In genomic region chr9:136575626-136576268, GRCh38 we compare ENCODE assay signal across 12 cellular contexts.
"Had no signal": no experiment of that assay in that cellular context is flagged by ENCODE, and none has a peak within 500 bp of the region (broad histone marks: within the 10 kb centered on the region; RNA-seq: fewer than 3 reads in every experiment).

No MANE protein-coding gene starts in this region.

- DNase-seq: activated effector memory CD4-positive, alpha-beta T cell treated with Interleukin-2 at 50 U/mL for 16 hours; amniotic stem cell; brain microvascular endothelial cell; foreskin melanocyte; spleen; stimulated activated CD4-positive, alpha-beta T cell treated with anti-CD3 and anti-CD28 coated beads, Interleukin-1b, Interleukin-23, amount 100 ng/mL, for 48 hours had no signal

- H3K36me3 Mint-ChIP-seq: activated naive CD4-positive, alpha-beta T cell treated with anti-CD3 and anti-CD28 coated beads, Interleukin-2, amount 50 U/mL, for 72 hours; mesothelial cell of epicardium; stimulated activated memory B cell treated with anti-CD40 and anti-IgM and Interleukin-4, amounts not matched to agents 10 μg/mL and 1 μg/mL and 100 μg/mL, for 72 hours had no signal

- H3K27me3 ChIP-seq: brain microvascular endothelial cell, right lobe of liver, tibial nerve had no signal

- H3K36me3 ChIP-seq: brain microvascular endothelial cell, neutrophil, right lobe of liver, spleen, tibial nerve had no signal

- H3K4me3 Mint-ChIP-seq: mesothelial cell of epicardium; stimulated activated memory B cell treated with anti-CD40 and anti-IgM and Interleukin-4, amounts not matched to agents 10 μg/mL and 1 μg/mL and 100 μg/mL, for 72 hours had no signal

- H3K4me3 ChIP-seq: right lobe of liver, spleen, tibial nerve had no signal

- H3K9me3 ChIP-seq: neutrophil, right lobe of liver, spleen, tibial nerve had no signal

- H3K27ac Mint-ChIP-seq: activated naive CD4-positive, alpha-beta T cell treated with anti-CD3 and anti-CD28 coated beads, Interleukin-2, amount 50 U/mL, for 72 hours had no signal

- H3K27ac ChIP-seq: brain microvascular endothelial cell, neutrophil, right lobe of liver, spleen, tibial nerve had no signal

- H3K9me3 Mint-ChIP-seq: activated naive CD4-positive, alpha-beta T cell treated with anti-CD3 and anti-CD28 coated beads, Interleukin-2, amount 50 U/mL, for 72 hours; mesothelial cell of epicardium had no signal
